Comparison of ENCODE assay signal across 9 cellular contexts in genomic region chr7:48424731-48425130, GRCh38.
DNase-seq lines count a peak whose midpoint lies in the region; ATAC-seq and TF ChIP-seq lines count a peak whose summit lies in the region.
"Had no signal": no experiment of that assay in that cellular context is flagged by ENCODE, and none has a peak within 500 bp of the region (broad histone marks: within the 10 kb centered on the region; RNA-seq: fewer than 3 reads in every experiment).

No MANE protein-coding gene starts in this region.

- H3K27ac Mint-ChIP-seq in chondrocyte (ENCODE audit: unreplicated experiment), result no peak overlapping the region

- H3K4me1 Mint-ChIP-seq in chondrocyte (ENCODE audit: low read depth), result no peaks in the 10 kb centered on the region

- H3K36me3 ChIP-seq in upper lobe of right lung, result no peaks in the 10 kb centered on the region
- H3K36me3 ChIP-seq: pancreas had no signal

- H3K9me3 Mint-ChIP-seq in chondrocyte (ENCODE audit: low read depth), result peaks cover 3% of the 10 kb centered on the region

- H3K36me3 Mint-ChIP-seq in chondrocyte (ENCODE audit: low read depth), result no peaks in the 10 kb centered on the region

- no peak overlapping the region for H3K4me3 Mint-ChIP-seq in chondrocyte (ENCODE audit: unreplicated experiment)

- intact Hi-C loops in upper lobe of right lung (cut with DNase I), result no loop called here

- H3K27me3 Mint-ChIP-seq in chondrocyte (ENCODE audit: low read depth), result no peaks in the 10 kb centered on the region

- peak; percentile 3 for DNase-seq in stimulated activated CD4-positive, alpha-beta T cell treated with anti-CD3 and anti-CD28 coated beads, Interleukin-15, amount 100 ng/mL, for 24 hours
- no peak for DNase-seq in stimulated activated CD4-positive, alpha-beta T cell treated with anti-CD3 and anti-CD28 coated beads, Interleukin-4, amount 100 ng/mL, for 4 hours
- DNase-seq in NAMALWA (ENCODE audit: low spot score) (peak; percentile 59), chondrocyte (ENCODE audit: low spot score) (no peak), upper lobe of right lung (no peak), GOT3 (lab: John Stamatoyannopoulos, UW) (no peak)
- no peak for DNase-seq in activated CD4-positive, alpha-beta T cell treated with anti-CD3 and anti-CD28 coated beads for 1 hour
- DNase-seq in stimulated activated CD4-positive, alpha-beta T cell treated with anti-CD3 and anti-CD28 coated beads, Interleukin-4, amount 100 ng/mL, for 24 hours, result no peak
- DNase-seq: pancreas had no signal

- no peaks in the 10 kb centered on the region for H3K27me3 ChIP-seq in upper lobe of right lung
- H3K27me3 ChIP-seq: pancreas had no signal

- no peak overlapping the region for H3K4me3 ChIP-seq in upper lobe of right lung
- H3K4me3 ChIP-seq: pancreas had no signal

- no peaks in the 10 kb centered on the region for H3K9me3 ChIP-seq in upper lobe of right lung
- H3K9me3 ChIP-seq: pancreas had no signal

- no peaks in the 10 kb centered on the region for H3K4me1 ChIP-seq in upper lobe of right lung
- H3K4me1 ChIP-seq: pancreas had no signal

- H3K27ac ChIP-seq in upper lobe of right lung, result no peak overlapping the region
- H3K27ac ChIP-seq: pancreas had no signal

- peak; percentile 48 for TF ChIP-seq CTCF in chondrocyte (IDR thresholded peaks at IDR 0.05)
- peak; percentile 31 for TF ChIP-seq CTCF in upper lobe of right lung (IDR thresholded peaks at IDR 0.05)

- peak; percentile 51 for ATAC-seq in upper lobe of right lung

Comparison
In these comparisons a context has a peak if more than half of its experiments do, and no peak if none do; other contexts are left out.
1. DNase-seq: peak in stimulated activated CD4-positive, alpha-beta T cell treated with anti-CD3 and anti-CD28 coated beads, Interleukin-15, amount 100 ng/mL, for 24 hours (single experiment) and NAMALWA (single experiment); none in stimulated activated CD4-positive, alpha-beta T cell treated with anti-CD3 and anti-CD28 coated beads, Interleukin-4, amount 100 ng/mL, for 4 hours (0 of 2), chondrocyte (single experiment), upper lobe of right lung (single experiment), activated CD4-positive, alpha-beta T cell treated with anti-CD3 and anti-CD28 coated beads for 1 hour (single experiment), stimulated activated CD4-positive, alpha-beta T cell treated with anti-CD3 and anti-CD28 coated beads, Interleukin-4, amount 100 ng/mL, for 24 hours (single experiment) and GOT3 (single experiment).